8 cellular contexts compared by ENCODE assay signal in the genomic region with DNA sequence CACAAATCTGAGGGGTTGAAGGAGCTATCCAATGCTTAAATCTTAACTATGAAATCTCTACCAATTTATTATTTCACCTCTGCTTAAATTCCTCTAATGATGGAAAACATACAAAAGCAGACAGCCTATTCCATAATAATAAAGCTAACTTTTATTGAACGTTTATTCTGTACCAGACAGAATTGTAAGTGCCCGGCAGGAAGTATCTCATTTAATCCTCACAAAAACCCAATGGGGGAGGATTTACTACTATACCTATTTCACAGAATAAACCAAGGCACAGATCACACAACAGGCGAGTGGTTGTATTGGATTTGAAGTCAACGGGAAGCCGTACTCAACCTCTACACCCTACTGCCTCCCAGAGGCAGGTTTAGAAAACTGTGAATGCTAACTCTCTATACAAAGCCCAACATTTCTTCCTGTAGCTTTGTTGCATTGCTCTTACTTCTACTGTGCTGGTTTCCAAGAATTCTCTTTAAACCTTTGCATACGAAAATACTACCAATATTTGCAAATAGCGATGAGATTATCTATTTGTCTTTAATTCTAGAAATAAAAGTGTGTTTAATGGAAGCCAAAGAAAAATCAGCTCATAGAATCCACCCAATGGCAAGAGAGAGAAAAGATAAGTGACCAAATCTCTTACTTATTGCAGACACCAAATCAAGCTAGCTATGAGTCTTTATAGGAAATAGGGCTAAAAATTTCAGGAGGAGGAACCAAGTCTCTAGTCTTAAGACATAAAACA. TPM values are rescaled to one million over a fixed set of nuclear protein-coding genes. Genes with fewer than 3 reads are reported as not detected.
DNase-seq lines count a peak whose midpoint lies in the region; ATAC-seq and TF ChIP-seq lines count a peak whose summit lies in the region.

No MANE protein-coding gene starts in this region.

- H3K36me3 ChIP-seq in liver (ENCODE audit: control insufficient read depth in 4 of 4, insufficient read depth in 3 of 4, low read depth in 1 of 4, low read length in 3 of 4): no peaks in the 10 kb centered on the region
- no peaks in the 10 kb centered on the region for H3K36me3 ChIP-seq in thoracic aorta

- WGBS in liver: 9% methylated on average over 7 of the region's 7 CpGs

- H3K4me1 ChIP-seq in liver (ENCODE audit: control insufficient read depth in 4 of 4, insufficient read depth in 4 of 4, low read length in 3 of 4) (no peaks in the 10 kb centered on the region), thoracic aorta (ENCODE audit: control insufficient read depth in 1 of 2, low read depth in 2 of 2) (no peaks in the 10 kb centered on the region)

- H3K27me3 ChIP-seq in liver (ENCODE audit: control insufficient read depth in 4 of 4, insufficient read depth in 4 of 4, low read length in 3 of 4) (no peaks in the 10 kb centered on the region), thoracic aorta (replicated peaks; ENCODE audit: insufficient read depth) (no peaks in the 10 kb centered on the region)

- H3K4me3 ChIP-seq in liver (ENCODE audit: low read depth in 1 of 3, low read length in 3 of 3) (no peak overlapping the region), thoracic aorta (no peak overlapping the region)

- H3K4me1 Mint-ChIP-seq in chondrocyte (ENCODE audit: low read depth): no peaks in the 10 kb centered on the region

- peaks cover 4% of the 10 kb centered on the region for H3K9me3 Mint-ChIP-seq in chondrocyte (ENCODE audit: low read depth)

- no peak overlapping the region for H3K4me3 Mint-ChIP-seq in chondrocyte (ENCODE audit: unreplicated experiment)

- ATAC-seq in activated CD4-positive, CD25-positive, alpha-beta regulatory T cell treated with anti-CD3 and anti-CD28 coated beads, Interleukin-2, amount 50 U/mL, for 24 hours: peak; percentile 74 to 75
- ATAC-seq in GM21825 (IDR thresholded peaks at IDR 0.05; ENCODE audit: unreplicated experiment) (peak; percentile 88), thoracic aorta (ENCODE audit: insufficient number of reproducible peaks, low FRiP score, low read depth) (no peak)

- no peak overlapping the region for H3K27ac ChIP-seq in liver (ENCODE audit: low read depth in 1 of 2, low read length in 2 of 2)
- H3K27ac ChIP-seq in thoracic aorta: no peak overlapping the region

- H3K36me3 Mint-ChIP-seq in chondrocyte (ENCODE audit: low read depth): peaks cover 1% of the 10 kb centered on the region

- H3K27ac Mint-ChIP-seq in chondrocyte (ENCODE audit: unreplicated experiment): no peak overlapping the region

- DNase-seq in activated CD4-positive, CD25-positive, alpha-beta regulatory T cell treated with anti-CD3 and anti-CD28 coated beads, Interleukin-2, amount 50 U/mL, for 72 hours: no peak
- DNase-seq in KG1 (lab: John Stamatoyannopoulos, UW) (peak; percentile 21), SKM-1 treated with dmso at 0.1 percent for 144 hours (lab: John Stamatoyannopoulos, UW; ENCODE audit: unreplicated experiment) (peak; percentile 59), chondrocyte (ENCODE audit: low spot score) (no peak), thoracic aorta (ENCODE audit: low spot score) (no peak)

- TF ChIP-seq CTCF in chondrocyte (IDR thresholded peaks at IDR 0.05) (peak; percentile 86), liver (IDR thresholded peaks at IDR 0.05; ENCODE audit: low read depth, low read length, missing input control) (peak; percentile 65), thoracic aorta (IDR thresholded peaks at IDR 0.05) (peak; percentile 22)

- H3K9me3 ChIP-seq in liver (ENCODE audit: control insufficient read depth in 4 of 4, low read length in 3 of 4): no peaks in the 10 kb centered on the region
- no peaks in the 10 kb centered on the region for H3K9me3 ChIP-seq in thoracic aorta

- H3K9ac ChIP-seq in liver (ENCODE audit: low read depth in 1 of 2, low read length in 2 of 2): no peak overlapping the region

- peaks cover 6% of the 10 kb centered on the region for H3K27me3 Mint-ChIP-seq in chondrocyte (ENCODE audit: low read depth)

- peak; percentile 94 to 95 for TF ChIP-seq RAD21 in liver (IDR thresholded peaks at IDR 0.05)

TF ChIP-seq in liver, 16 proteins besides CTCF, POLR2A, EP300 and RAD21:
- TF ChIP-seq HNF4A (conservative IDR thresholded peaks at IDR 0.05) (peak in 1 of 2 donors; percentile 14), EGR1 (IDR thresholded peaks at IDR 0.05; ENCODE audit: low read depth in 2 of 2) (no peak)

RNA-seq across cellular contexts. Expression of gene C1orf53, which starts 33.5 kb away (rescaled TPM):
- total RNA-seq in chondrocyte (4.1 to 6.2 TPM (median 5.3 TPM) in 3 replicates), liver (1 to 10 TPM; 5.5 to 8.6 TPM), thoracic aorta (not detected)
- 10 to 100 TPM; 10.4 to 20.5 TPM for polyA plus RNA-seq in liver

RNA-seq across cellular contexts. Expression of gene LHX9, which starts 48.2 kb away (rescaled TPM):
- total RNA-seq in chondrocyte (not detected in 3 replicates), liver (under 1 TPM in 1 of 2 donors, not detected in 1; 0.05 TPM), thoracic aorta (not detected)
- under 1 TPM; 0.01 to 0.03 TPM for polyA plus RNA-seq in liver

Comparison
In these comparisons a context has a peak if more than half of its experiments do, and no peak if none do; other contexts are left out.
1. DNase-seq: peak in KG1 (single experiment) and SKM-1 treated with dmso at 0.1 percent for 144 hours (single experiment); none in activated CD4-positive, CD25-positive, alpha-beta regulatory T cell treated with anti-CD3 and anti-CD28 coated beads, Interleukin-2, amount 50 U/mL, for 72 hours (single experiment), chondrocyte (single experiment) and thoracic aorta (single experiment).
2. CTCF ChIP-seq: peak in every context shown above with its lines; median percentile 86 in chondrocyte; 65 in liver; 22 in thoracic aorta.